8 cellular contexts compared by ENCODE assay signal in genomic region chr22:49970528-49971231, GRCh38. TPM values are rescaled to one million over a fixed set of nuclear protein-coding genes. Genes with fewer than 3 reads are reported as not detected.
DNase-seq lines count a peak whose midpoint lies in the region; ATAC-seq and TF ChIP-seq lines count a peak whose summit lies in the region.

No MANE protein-coding gene starts in this region.

- peaks cover 5% of the 10 kb centered on the region for H3K9me3 Mint-ChIP-seq in activated naive CD8-positive, alpha-beta T cell treated with anti-CD3 and anti-CD28 coated beads for 36 hours

- H3K27ac ChIP-seq in DOHH2 (ENCODE audit: low read depth, low read length): peak overlapping the region; percentile 42
- H3K27ac ChIP-seq in KMS-11: peak overlapping the region; percentile 93
- H3K27ac ChIP-seq in ovary: peak overlapping the region in 1 of 2 donors; percentile 30
- peak overlapping the region; percentile 68 to 82 for H3K27ac ChIP-seq in thoracic aorta

- H2AFZ ChIP-seq in KMS-11 (ENCODE audit: low read depth): peak overlapping the region; percentile 18

- peak; percentile 69 for ATAC-seq in GM21619 (IDR thresholded peaks at IDR 0.05; ENCODE audit: unreplicated experiment)
- peak; percentile 87 for ATAC-seq in Right ventricle myocardium superior (ENCODE audit: poor library complexity)
- peak; percentile 85 for ATAC-seq in thoracic aorta (ENCODE audit: insufficient number of reproducible peaks, low FRiP score, low read depth)

- H3K36me3 ChIP-seq in DOHH2 (ENCODE audit: control insufficient read depth, low read length): no peaks in the 10 kb centered on the region
- H3K36me3 ChIP-seq in KMS-11 (ENCODE audit: insufficient read depth): no peaks in the 10 kb centered on the region
- H3K36me3 ChIP-seq in ovary: no peaks in the 10 kb centered on the region
- H3K36me3 ChIP-seq in thoracic aorta: no peaks in the 10 kb centered on the region

- peaks cover 30% of the 10 kb centered on the region for H3K4me1 Mint-ChIP-seq in activated naive CD8-positive, alpha-beta T cell treated with anti-CD3 and anti-CD28 coated beads for 36 hours

- H3K4me1 ChIP-seq in DOHH2 (ENCODE audit: control insufficient read depth, low read length) (peaks cover 58% of the 10 kb centered on the region), KMS-11 (ENCODE audit: low read depth, poor library complexity, severe bottlenecking) (peaks cover 8% of the 10 kb centered on the region), ovary (ENCODE audit: insufficient read depth) (peaks cover 28% of the 10 kb centered on the region), thoracic aorta (ENCODE audit: control insufficient read depth in 1 of 2, low read depth in 2 of 2) (peaks cover 26 to 41% of the 10 kb centered on the region in 2 donors)

- peaks cover 5% of the 10 kb centered on the region for H3K27me3 Mint-ChIP-seq in activated naive CD8-positive, alpha-beta T cell treated with anti-CD3 and anti-CD28 coated beads for 36 hours

- intact Hi-C loops in Right ventricle myocardium superior (cut with DNase I) (loop anchor here (5.0 kb wide), 1 partner anchor 38 kb away; no protein-coding TSS in a partner anchor), ovary (cut with DNase I) (loop anchor here in 2 of 4 donors (5.0 kb wide), 2 partner anchors 33 to 38 kb away; no protein-coding TSS in a partner anchor)

- peak overlapping the region; percentile 88 for H3K9ac ChIP-seq in KMS-11

- H4K20me1 ChIP-seq in DOHH2 (ENCODE audit: control insufficient read depth, insufficient read depth, low read depth, low read length) (no peaks in the 10 kb centered on the region; the same call in 1 of the 2 replicates), KMS-11 (ENCODE audit: insufficient read depth) (no peaks in the 10 kb centered on the region)

- peaks cover 16% of the 10 kb centered on the region for H3F3A ChIP-seq in DOHH2 (ENCODE audit: control insufficient read depth, insufficient read depth)

- no peaks in the 10 kb centered on the region for H3K9me2 ChIP-seq in DOHH2 (replicated peaks; ENCODE audit: control insufficient read depth, low read length)

- peak overlapping the region; percentile 63 for H3K4me3 ChIP-seq in DOHH2 (ENCODE audit: low read length)
- H3K4me3 ChIP-seq in KMS-11 (IDR thresholded peaks at IDR 0.05; ENCODE audit: insufficient read depth, low read depth, low read length): no peak overlapping the region
- H3K4me3 ChIP-seq in ovary: peak overlapping the region; percentile 53
- H3K4me3 ChIP-seq in thoracic aorta: peak overlapping the region; percentile 96

- peak; percentile 51 for TF ChIP-seq EP300 in ovary (IDR thresholded peaks at IDR 0.05)

- no peaks in the 10 kb centered on the region for H3K79me2 ChIP-seq in DOHH2 (ENCODE audit: control insufficient read depth, low read length)
- no peaks in the 10 kb centered on the region for H3K79me2 ChIP-seq in KMS-11 (ENCODE audit: insufficient read depth, low read depth)

- H3K4me3 Mint-ChIP-seq in activated naive CD8-positive, alpha-beta T cell treated with anti-CD3 and anti-CD28 coated beads for 36 hours: peak overlapping the region; percentile 82

- 10 to 19% (median 10%) methylated on average over 15 to 32 of the region's 32 CpGs for WGBS in ovary, 3 donors

- peak; percentile 73 for TF ChIP-seq POLR2A in ovary (IDR thresholded peaks at IDR 0.05)

- H3K27me3 ChIP-seq in DOHH2 (ENCODE audit: control insufficient read depth, low read length) (no peaks in the 10 kb centered on the region; the same call in 1 of the 2 replicates), KMS-11 (ENCODE audit: insufficient read depth, low read depth) (no peaks in the 10 kb centered on the region), ovary (no peaks in the 10 kb centered on the region), thoracic aorta (replicated peaks; ENCODE audit: insufficient read depth) (no peaks in the 10 kb centered on the region)

- peak overlapping the region; percentile 90 for H3K27ac Mint-ChIP-seq in activated naive CD8-positive, alpha-beta T cell treated with anti-CD3 and anti-CD28 coated beads for 36 hours

- H3K9me3 ChIP-seq in DOHH2 (ENCODE audit: control insufficient read depth, insufficient read depth, low read length) (peaks cover 6% of the 10 kb centered on the region; the same call in 1 of the 2 replicates), ovary (no peaks in the 10 kb centered on the region), thoracic aorta (no peaks in the 10 kb centered on the region)

- H3K36me3 Mint-ChIP-seq in activated naive CD8-positive, alpha-beta T cell treated with anti-CD3 and anti-CD28 coated beads for 36 hours: peaks cover 8% of the 10 kb centered on the region

- DNase-seq in SKM-1 treated with dmso at 0.1 percent for 144 hours (lab: John Stamatoyannopoulos, UW; ENCODE audit: unreplicated experiment) (peak; percentile 97), Right ventricle myocardium superior (peak; percentile 94), ovary (peak; percentile 87 to 93 (median 89)), thoracic aorta (ENCODE audit: low spot score) (peak; percentile 96)
- DNase-seq in activated naive CD8-positive, alpha-beta T cell treated with anti-CD3 and anti-CD28 coated beads for 36 hours: peak; percentile 97

- TF ChIP-seq CTCF in DOHH2 (IDR thresholded peaks at IDR 0.05; ENCODE audit: low read depth, low read length, poor library complexity, severe bottlenecking): no peak
- TF ChIP-seq CTCF in KMS-11 (conservative IDR thresholded peaks at IDR 0.05; ENCODE audit: low read depth, low read length): no peak
- TF ChIP-seq CTCF in ovary (IDR thresholded peaks at IDR 0.05): no peak
- no peak for TF ChIP-seq CTCF in thoracic aorta (IDR thresholded peaks at IDR 0.05)

- peak overlapping the region; percentile 83 for H3K4me2 ChIP-seq in DOHH2 (ENCODE audit: low read length)
- peak overlapping the region; percentile 40; the same call in 1 of the 2 replicates for H3K4me2 ChIP-seq in KMS-11

RNA-seq across cellular contexts. Expression of gene PIM3, which starts 10.1 kb away (rescaled TPM):
- 100 to 1,000 TPM; 134 to 137 TPM for total RNA-seq in activated naive CD8-positive, alpha-beta T cell treated with anti-CD3 and anti-CD28 coated beads for 36 hours
- total RNA-seq in Right ventricle myocardium superior: 61.5 TPM
- total RNA-seq in ovary: 100 to 1,000 TPM in 1 of 7 donors, 10 to 100 TPM in 6; 29.7 to 291 (median 45.3) TPM
- 10 to 100 TPM in 1 of 2 donors, 1 to 10 TPM in 1; 7.3 to 34.1 TPM for polyA plus RNA-seq in ovary
- total RNA-seq in thoracic aorta: 100 to 1,000 TPM in 1 of 2 donors, 10 to 100 TPM in 1; 54.0 to 112 TPM

RNA-seq across cellular contexts. Expression of gene IL17REL, which starts 41.9 kb away (rescaled TPM):
- total RNA-seq in activated naive CD8-positive, alpha-beta T cell treated with anti-CD3 and anti-CD28 coated beads for 36 hours: not detected
- total RNA-seq in Right ventricle myocardium superior (not detected), ovary (under 1 TPM in 3 of 7 donors, not detected in 4; 0.10 to 0.18 (median 0.10) TPM), thoracic aorta (not detected)
- under 1 TPM in 1 of 2 donors, not detected in 1; 0.05 TPM for polyA plus RNA-seq in ovary

RNA-seq across cellular contexts. Expression of gene CRELD2, which starts 52.2 kb away (rescaled TPM):
- 10 to 100 TPM; 32.6 to 34.8 TPM for total RNA-seq in activated naive CD8-positive, alpha-beta T cell treated with anti-CD3 and anti-CD28 coated beads for 36 hours
- total RNA-seq in Right ventricle myocardium superior (22.1 TPM), ovary (10 to 100 TPM; 12.9 to 53.4 (median 27.8) TPM), thoracic aorta (10 to 100 TPM; 46.1 to 60.1 TPM)
- polyA plus RNA-seq in ovary: 10 to 100 TPM in 1 of 2 donors, 1 to 10 TPM in 1; 9.5 to 21.4 TPM

RNA-seq across cellular contexts. Expression of gene ALG12, which starts 52.4 kb away (rescaled TPM):
- total RNA-seq in activated naive CD8-positive, alpha-beta T cell treated with anti-CD3 and anti-CD28 coated beads for 36 hours: 10 to 100 TPM; 14.5 to 15.2 TPM
- total RNA-seq in Right ventricle myocardium superior: 13.8 TPM
- total RNA-seq in ovary: 10 to 100 TPM; 10.5 to 19.2 (median 15.5) TPM
- 10 to 100 TPM in 1 of 2 donors, 1 to 10 TPM in 1; 3.5 to 10.3 TPM for polyA plus RNA-seq in ovary
- total RNA-seq in thoracic aorta: 10 to 100 TPM; 17.4 to 30.1 TPM
